13 cellular contexts compared by ENCODE assay signal in genomic region chr17:1607971-1608320, GRCh38. TPM values are rescaled to one million over a fixed set of nuclear protein-coding genes. Genes with fewer than 3 reads are reported as not detected.
DNase-seq lines count a peak whose midpoint lies in the region; ATAC-seq lines count a peak whose summit lies in the region.
"Had no signal": no experiment of that assay in that cellular context is flagged by ENCODE, and none has a peak within 500 bp of the region (broad histone marks: within the 10 kb centered on the region; RNA-seq: fewer than 3 reads in every experiment).

No MANE protein-coding gene starts in this region.

- no peaks in the 10 kb centered on the region for H3K9me3 Mint-ChIP-seq in activated naive CD4-positive, alpha-beta T cell treated with anti-CD3 and anti-CD28 coated beads, Interleukin-2, amount 50 U/mL, for 72 hours
- H3K9me3 Mint-ChIP-seq in activated naive CD4-positive, alpha-beta T cell treated with anti-CD3 and anti-CD28 coated beads, Interleukin-2, amount 10 ng/mL, durations not matched to agents 7 days and 5 days = no peaks in the 10 kb centered on the region
- no peaks in the 10 kb centered on the region for H3K9me3 Mint-ChIP-seq in activated T-helper 1 cell treated with anti-CD3 and anti-CD28 coated beads, Interleukin-12 subunit alpha, Interleukin-12 subunit beta, Interleukin-2, Interleukin-4 antibody, amounts not matched to agents 30 ng/mL and 10 ng/mL and 1 ng/mL, durations not matched to agents 14 hours and 24 hours and 36 hours
- H3K9me3 Mint-ChIP-seq in memory B cell = no peaks in the 10 kb centered on the region

- WGBS in thymus = 70% methylated on average over 5 of the region's 5 CpGs

- H3K9me3 ChIP-seq in thymus (ENCODE audit: control insufficient read depth) (no peaks in the 10 kb centered on the region), MG63 (no peaks in the 10 kb centered on the region)

- ATAC-seq in activated naive CD4-positive, alpha-beta T cell treated with anti-CD3 and anti-CD28 coated beads, Interleukin-2, amount 50 U/mL, for 72 hours = peak; percentile 19 to 36
- ATAC-seq in memory B cell (ENCODE audit: low read depth) = no peak

- H3K36me3 Mint-ChIP-seq in activated naive CD4-positive, alpha-beta T cell treated with anti-CD3 and anti-CD28 coated beads, Interleukin-2, amount 50 U/mL, for 72 hours = no peaks in the 10 kb centered on the region
- H3K36me3 Mint-ChIP-seq in activated naive CD4-positive, alpha-beta T cell treated with anti-CD3 and anti-CD28 coated beads, Interleukin-2, amount 10 ng/mL, durations not matched to agents 7 days and 5 days = no peaks in the 10 kb centered on the region
- H3K36me3 Mint-ChIP-seq in activated T-helper 1 cell treated with anti-CD3 and anti-CD28 coated beads, Interleukin-12 subunit alpha, Interleukin-12 subunit beta, Interleukin-2, Interleukin-4 antibody, amounts not matched to agents 30 ng/mL and 10 ng/mL and 1 ng/mL, durations not matched to agents 14 hours and 24 hours and 36 hours (ENCODE audit: low read depth) = no peaks in the 10 kb centered on the region
- H3K36me3 Mint-ChIP-seq in memory B cell = peaks cover 13% of the 10 kb centered on the region

- H3K4me3 Mint-ChIP-seq in activated naive CD4-positive, alpha-beta T cell treated with anti-CD3 and anti-CD28 coated beads, Interleukin-2, amount 10 ng/mL, durations not matched to agents 7 days and 5 days = no peak overlapping the region
- H3K4me3 Mint-ChIP-seq in activated T-helper 1 cell treated with anti-CD3 and anti-CD28 coated beads, Interleukin-12 subunit alpha, Interleukin-12 subunit beta, Interleukin-2, Interleukin-4 antibody, amounts not matched to agents 30 ng/mL and 10 ng/mL and 1 ng/mL, durations not matched to agents 14 hours and 24 hours and 36 hours = no peak overlapping the region
- peak overlapping the region; percentile 41 for H3K4me3 Mint-ChIP-seq in memory B cell

- H3K27me3 ChIP-seq in thymus (ENCODE audit: control insufficient read depth, insufficient read depth) (no peaks in the 10 kb centered on the region), MG63 (no peaks in the 10 kb centered on the region)

- no peak for DNase-seq in activated naive CD4-positive, alpha-beta T cell treated with anti-CD3 and anti-CD28 coated beads, Interleukin-2, amount 50 U/mL, for 72 hours (ENCODE audit: low spot score in 2 of 2)
- no peak for DNase-seq in activated naive CD4-positive, alpha-beta T cell treated with anti-CD3 and anti-CD28 coated beads, Interleukin-2, amount 10 ng/mL, durations not matched to agents 7 days and 5 days
- no peak for DNase-seq in activated T-helper 1 cell treated with anti-CD3 and anti-CD28 coated beads, Interleukin-12 subunit alpha, Interleukin-12 subunit beta, Interleukin-2, Interleukin-4 antibody, amounts not matched to agents 30 ng/mL and 10 ng/mL and 1 ng/mL, durations not matched to agents 14 hours and 24 hours and 36 hours (ENCODE audit: low spot score)
- no peak for DNase-seq in memory B cell (ENCODE audit: low spot score in 2 of 2)
- no peak for DNase-seq in COLO668 (lab: John Stamatoyannopoulos, UW; ENCODE audit: unreplicated experiment)
- DNase-seq in MG63 = no peak
- DNase-seq in substantia nigra (lab: John Stamatoyannopoulos, UW) = no peak
- DNase-seq: DMS79, foreskin melanocyte, kidney glomerular epithelial cell, NCI-H446, T1000 had no signal

- intact Hi-C loops in activated T-helper 1 cell treated with anti-CD3 and anti-CD28 coated beads, Interleukin-12 subunit alpha, Interleukin-12 subunit beta, Interleukin-2, Interleukin-4 antibody, amounts not matched to agents 30 ng/mL and 10 ng/mL and 1 ng/mL, durations not matched to agents 14 hours and 24 hours and 36 hours (cut with micrococcal nuclease) = loop anchor here (1.0 kb wide), 1 partner anchor 20 kb away; the partner anchor contains the start of gene SLC43A2

- H3K4me1 Mint-ChIP-seq in activated naive CD4-positive, alpha-beta T cell treated with anti-CD3 and anti-CD28 coated beads, Interleukin-2, amount 10 ng/mL, durations not matched to agents 7 days and 5 days = no peaks in the 10 kb centered on the region
- peaks cover 20% of the 10 kb centered on the region for H3K4me1 Mint-ChIP-seq in activated T-helper 1 cell treated with anti-CD3 and anti-CD28 coated beads, Interleukin-12 subunit alpha, Interleukin-12 subunit beta, Interleukin-2, Interleukin-4 antibody, amounts not matched to agents 30 ng/mL and 10 ng/mL and 1 ng/mL, durations not matched to agents 14 hours and 24 hours and 36 hours (ENCODE audit: low read depth)
- peaks cover 9% of the 10 kb centered on the region for H3K4me1 Mint-ChIP-seq in memory B cell

- H3K27ac ChIP-seq in thymus (ENCODE audit: low read depth) = peak overlapping the region; percentile 46
- no peak overlapping the region for H3K27ac ChIP-seq in substantia nigra (ENCODE audit: low read depth, low read length, poor library complexity, severe bottlenecking)

- CTCF ChIA-PET in activated naive CD4-positive, alpha-beta T cell treated with anti-CD3 and anti-CD28 coated beads, Interleukin-2, amount 10 ng/mL, durations not matched to agents 7 days and 5 days (lab: Charles Lee) = interaction anchor here (0.8 to 2.1 kb wide), 2 partner anchors 34 to 41 kb away, joined by 3 to 5 read pairs; no protein-coding TSS in a partner anchor

- H3K4me3 ChIP-seq in thymus (ENCODE audit: low read length) (no peak overlapping the region), MG63 (no peak overlapping the region)

- peaks cover 3% of the 10 kb centered on the region for H3K4me1 ChIP-seq in thymus (ENCODE audit: control insufficient read depth, insufficient read depth, low read length)

- H3K36me3 ChIP-seq in thymus (ENCODE audit: control insufficient read depth, insufficient read depth) (peaks cover 15% of the 10 kb centered on the region), MG63 (no peaks in the 10 kb centered on the region)

- peak overlapping the region in 1 of 2 donors; percentile 75 for H3K27ac Mint-ChIP-seq in activated naive CD4-positive, alpha-beta T cell treated with anti-CD3 and anti-CD28 coated beads, Interleukin-2, amount 50 U/mL, for 72 hours
- no peak overlapping the region for H3K27ac Mint-ChIP-seq in activated naive CD4-positive, alpha-beta T cell treated with anti-CD3 and anti-CD28 coated beads, Interleukin-2, amount 10 ng/mL, durations not matched to agents 7 days and 5 days
- peak overlapping the region; percentile 84 for H3K27ac Mint-ChIP-seq in activated T-helper 1 cell treated with anti-CD3 and anti-CD28 coated beads, Interleukin-12 subunit alpha, Interleukin-12 subunit beta, Interleukin-2, Interleukin-4 antibody, amounts not matched to agents 30 ng/mL and 10 ng/mL and 1 ng/mL, durations not matched to agents 14 hours and 24 hours and 36 hours
- H3K27ac Mint-ChIP-seq in memory B cell = peak overlapping the region; percentile 1

- peaks cover 20% of the 10 kb centered on the region for H3K27me3 Mint-ChIP-seq in activated naive CD4-positive, alpha-beta T cell treated with anti-CD3 and anti-CD28 coated beads, Interleukin-2, amount 10 ng/mL, durations not matched to agents 7 days and 5 days
- H3K27me3 Mint-ChIP-seq in activated T-helper 1 cell treated with anti-CD3 and anti-CD28 coated beads, Interleukin-12 subunit alpha, Interleukin-12 subunit beta, Interleukin-2, Interleukin-4 antibody, amounts not matched to agents 30 ng/mL and 10 ng/mL and 1 ng/mL, durations not matched to agents 14 hours and 24 hours and 36 hours (ENCODE audit: insufficient read depth) = no peaks in the 10 kb centered on the region
- no peaks in the 10 kb centered on the region for H3K27me3 Mint-ChIP-seq in memory B cell

RNA-seq across cellular contexts. Expression of gene SLC43A2, which starts 20.7 kb away (rescaled TPM):
- total RNA-seq in activated naive CD4-positive, alpha-beta T cell treated with anti-CD3 and anti-CD28 coated beads, Interleukin-2, amount 50 U/mL, for 72 hours = under 1 TPM; 0.57 to 0.62 TPM
- total RNA-seq in activated T-helper 1 cell treated with anti-CD3 and anti-CD28 coated beads, Interleukin-12 subunit alpha, Interleukin-12 subunit beta, Interleukin-2, Interleukin-4 antibody, amounts not matched to agents 30 ng/mL and 10 ng/mL and 1 ng/mL, durations not matched to agents 14 hours and 24 hours and 36 hours = 1.7 and 2.5 TPM in 2 replicates
- 13.9 TPM for polyA plus RNA-seq in thymus
- total RNA-seq in MG63 (2014; rRNA removed; shearing (Covaris generic); ENCODE audit: low replicate concordance) = 3.9 and 8.3 TPM in 2 replicates

RNA-seq across cellular contexts. Expression of gene SCARF1, which starts 37.6 kb away (rescaled TPM):
- 1 to 10 TPM; 1.1 to 2.3 TPM for total RNA-seq in activated naive CD4-positive, alpha-beta T cell treated with anti-CD3 and anti-CD28 coated beads, Interleukin-2, amount 50 U/mL, for 72 hours
- total RNA-seq in activated T-helper 1 cell treated with anti-CD3 and anti-CD28 coated beads, Interleukin-12 subunit alpha, Interleukin-12 subunit beta, Interleukin-2, Interleukin-4 antibody, amounts not matched to agents 30 ng/mL and 10 ng/mL and 1 ng/mL, durations not matched to agents 14 hours and 24 hours and 36 hours = 7.3 and 9.3 TPM in 2 replicates
- polyA plus RNA-seq in thymus = 5.8 TPM
- total RNA-seq in MG63 (2014; rRNA removed; shearing (Covaris generic); ENCODE audit: low replicate concordance) = not detected in 2 replicates

RNA-seq across cellular contexts. Expression of gene RILP, which starts 41.7 kb away (rescaled TPM):
- 1 to 10 TPM; 1.7 to 2.5 TPM for total RNA-seq in activated naive CD4-positive, alpha-beta T cell treated with anti-CD3 and anti-CD28 coated beads, Interleukin-2, amount 50 U/mL, for 72 hours
- total RNA-seq in activated T-helper 1 cell treated with anti-CD3 and anti-CD28 coated beads, Interleukin-12 subunit alpha, Interleukin-12 subunit beta, Interleukin-2, Interleukin-4 antibody, amounts not matched to agents 30 ng/mL and 10 ng/mL and 1 ng/mL, durations not matched to agents 14 hours and 24 hours and 36 hours = 6.8 and 7.4 TPM in 2 replicates
- polyA plus RNA-seq in thymus = 11.7 TPM
- 4.6 TPM in 1 of 2 replicates, not detected in the other for total RNA-seq in MG63 (2014; rRNA removed; shearing (Covaris generic); ENCODE audit: low replicate concordance)

RNA-seq across cellular contexts. Expression of gene PITPNA, which starts 45.4 kb away (rescaled TPM):
- total RNA-seq in activated naive CD4-positive, alpha-beta T cell treated with anti-CD3 and anti-CD28 coated beads, Interleukin-2, amount 50 U/mL, for 72 hours = 10 to 100 TPM; 13.8 to 39.2 TPM
- total RNA-seq in activated T-helper 1 cell treated with anti-CD3 and anti-CD28 coated beads, Interleukin-12 subunit alpha, Interleukin-12 subunit beta, Interleukin-2, Interleukin-4 antibody, amounts not matched to agents 30 ng/mL and 10 ng/mL and 1 ng/mL, durations not matched to agents 14 hours and 24 hours and 36 hours = 72.7 and 74.2 TPM in 2 replicates
- 31.2 TPM for polyA plus RNA-seq in thymus
- total RNA-seq in MG63 (2014; rRNA removed; shearing (Covaris generic); ENCODE audit: low replicate concordance) = 15.2 and 39.1 TPM in 2 replicates
